In the genomic region with DNA sequence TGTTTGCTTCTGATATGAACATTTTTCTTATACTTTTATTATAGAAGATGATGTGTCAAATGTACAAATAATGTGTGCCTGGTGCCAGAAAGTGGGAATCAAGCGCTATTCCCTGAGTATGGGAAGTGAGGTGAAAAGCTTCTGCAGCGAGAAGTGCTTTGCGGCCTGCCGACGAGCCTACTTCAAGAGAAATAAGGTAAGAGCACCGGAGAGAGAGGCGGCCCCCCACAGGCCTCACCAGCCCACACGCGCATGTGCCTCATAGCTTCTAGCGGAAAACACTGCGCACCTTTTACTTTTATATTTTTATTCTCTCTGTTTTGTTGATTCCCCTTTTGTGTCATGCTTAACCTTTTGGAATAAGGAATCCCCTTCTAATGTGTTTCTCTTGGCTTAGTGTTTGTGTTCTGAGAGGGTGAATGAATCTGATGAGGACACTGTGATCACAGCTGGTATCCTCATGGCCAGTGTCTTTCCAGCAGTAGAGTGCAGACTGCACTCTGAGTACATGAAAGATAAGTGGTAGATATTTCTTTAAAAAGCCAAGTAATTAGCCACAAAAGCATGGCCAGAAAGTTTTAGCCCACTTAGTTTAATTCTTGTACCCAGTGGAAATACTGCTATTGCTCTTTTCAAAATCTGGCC, we compare ENCODE assay signal across 17 cellular contexts.
"Had no signal": no experiment of that assay in that cellular context is flagged by ENCODE, and none has a peak within 500 bp of the region (broad histone marks: within the 10 kb centered on the region; RNA-seq: fewer than 3 reads in every experiment).

No MANE protein-coding gene starts in this region.

- H3K4me1 ChIP-seq: left lung, pancreas had no signal

- H3K36me3 ChIP-seq: left lung, pancreas, tibial nerve had no signal

- H3K9me3 ChIP-seq: left lung, pancreas, tibial nerve had no signal

- H3K27me3 ChIP-seq: left lung, pancreas, tibial nerve had no signal

- H3K27ac ChIP-seq: left lung, pancreas had no signal

- DNase-seq: activated CD4-positive, alpha-beta T cell treated with anti-CD3 and anti-CD28 coated beads, Interleukin-2, amount 10 ng/mL, durations not matched to agents 24 days and 14 days; activated CD8-positive, alpha-beta T cell treated with anti-CD3 and anti-CD28 coated beads for 36 hours; activated naive CD4-positive, alpha-beta T cell treated with anti-CD3 and anti-CD28 coated beads for 36 hours; activated T-cell treated with anti-CD3 and anti-CD28 coated beads, Interleukin-2, amount 50 U/mL, for 24 hours; anterior cingulate cortex; cerebellar nuclear complex; effector CD8-positive, alpha-beta T cell; left lung; pancreas; stimulated activated CD4-positive, alpha-beta T cell treated with anti-CD3 and anti-CD28 coated beads, Interleukin-12 subunit alpha, Interleukin-12 subunit beta, amount 100 ng/mL, for 4 hours; stimulated activated CD4-positive, alpha-beta T cell treated with anti-CD3 and anti-CD28 coated beads, Interleukin-1b, Interleukin-23, amount 100 ng/mL, for 48 hours; stimulated activated naive CD4-positive, alpha-beta T cell treated with Interleukin-2 at 50 U/mL for 16 hours; T-helper 1 cell; T1000 had no signal

- FAIRE-seq: endothelial cell of umbilical vein, pancreas, urothelium cell line had no signal

- H3K4me3 ChIP-seq: left lung, pancreas, tibial nerve had no signal
